ENCODE assay signal across 8 cellular contexts in genomic region chr14:75293920-75294648, GRCh38. TPM values are rescaled to one million over a fixed set of nuclear protein-coding genes. Genes with fewer than 3 reads are reported as not detected.
DNase-seq lines count a peak whose midpoint lies in the region; ATAC-seq and TF ChIP-seq lines count a peak whose summit lies in the region.

No MANE protein-coding gene starts in this region.

- H3K4me1 ChIP-seq in CD8-positive, alpha-beta T cell (ENCODE audit: insufficient read depth, low read length): peaks cover 23% of the 10 kb centered on the region
- H3K4me1 ChIP-seq in ectodermal cell (ENCODE audit: control insufficient read depth, insufficient read depth, low read length): peaks cover 7% of the 10 kb centered on the region

- intact Hi-C loops in CD8-positive, alpha-beta T cell (cut with DNase I, micrococcal nuclease): loop anchor here (1.0 to 2.0 kb wide), 5 partner anchors 16 to 291 kb away; partner anchors contain the start of genes FOS (in 2 of the 2), EIF2B2 (in 1 of the 2) and TMED10 (in 1 of the 2)

- no peaks in the 10 kb centered on the region for H3K27me3 Mint-ChIP-seq in CD8-positive, alpha-beta T cell (ENCODE audit: low read depth)

- no peaks in the 10 kb centered on the region for H3K36me3 ChIP-seq in CD8-positive, alpha-beta T cell (ENCODE audit: insufficient read depth, low read length)
- H3K36me3 ChIP-seq in ectodermal cell (ENCODE audit: control insufficient read depth, insufficient read depth, low read length): no peaks in the 10 kb centered on the region

- WGBS in ectodermal cell, 2 experiments: 0 to 1% methylated on average over 59 of the region's 59 CpGs

- H3K4me3 ChIP-seq in CD8-positive, alpha-beta T cell (ENCODE audit: low read depth, low read length): peak overlapping the region; percentile 31
- H3K4me3 ChIP-seq in ectodermal cell (ENCODE audit: insufficient read depth, low read depth, low read length): peak overlapping the region; percentile 61

- POLR2A ChIA-PET in CD8-positive, alpha-beta T cell (lab: Charles Lee): interaction anchor here (0.5 to 2.3 kb wide), 9 partner anchors 13 to 167 kb away, joined by 3 to 9 read pairs (median 7); partner anchors contain the start of gene NEK9

- no peaks in the 10 kb centered on the region for H3K9me3 Mint-ChIP-seq in CD8-positive, alpha-beta T cell

- H3K36me3 Mint-ChIP-seq in CD8-positive, alpha-beta T cell: no peaks in the 10 kb centered on the region

- CTCF ChIA-PET in CD8-positive, alpha-beta T cell (lab: Charles Lee): interaction anchor here (1.0 to 19.7 kb wide), 9 partner anchors 11 to 361 kb away, joined by 3 to 473 read pairs (median 15); partner anchors contain the start of gene NEK9

- ATAC-seq in CD8-positive, alpha-beta T cell: peak; percentile 87
- ATAC-seq in GM21360 (IDR thresholded peaks at IDR 0.05; ENCODE audit: unreplicated experiment): peak; percentile 92

- peak overlapping the region; percentile 95 for H3K27ac ChIP-seq in CD8-positive, alpha-beta T cell (ENCODE audit: low read depth, low read length)
- H3K27ac ChIP-seq in ectodermal cell (ENCODE audit: insufficient read depth, low read depth, low read length, poor library complexity, severe bottlenecking): peak overlapping the region; percentile 100

- no peak for TF ChIP-seq CTCF in CD8-positive, alpha-beta T cell (IDR thresholded peaks at IDR 0.05)

- H3K9me3 ChIP-seq in CD8-positive, alpha-beta T cell (ENCODE audit: low read length): no peaks in the 10 kb centered on the region
- no peaks in the 10 kb centered on the region for H3K9me3 ChIP-seq in ectodermal cell (ENCODE audit: control insufficient read depth, low read length)

- H3K4me3 Mint-ChIP-seq in CD8-positive, alpha-beta T cell: peak overlapping the region; percentile 88

- H3K27me3 ChIP-seq in CD8-positive, alpha-beta T cell (ENCODE audit: insufficient read depth, low read length): no peaks in the 10 kb centered on the region
- no peaks in the 10 kb centered on the region for H3K27me3 ChIP-seq in ectodermal cell (ENCODE audit: control insufficient read depth, insufficient read depth, low read length, poor library complexity, severe bottlenecking)

- peak; percentile 90 to 97 (median 93) for DNase-seq in CD8-positive, alpha-beta T cell
- DNase-seq in HS-5 (ENCODE audit: low read depth) (peak; percentile 72), NK-92 (lab: John Stamatoyannopoulos, UW; ENCODE audit: unreplicated experiment) (peak; percentile 55), lung microvascular endothelial cell (ENCODE audit: low read depth in 2 of 2) (peak; percentile 97 to 99)
- DNase-seq in activated CD8-positive, alpha-beta memory T cell treated with anti-CD3 and anti-CD28 coated beads for 1 hour (ENCODE audit: extremely low read depth in 1 of 2, low read depth in 1 of 2): peak; percentile 81 to 95
- DNase-seq in stimulated activated CD4-positive, alpha-beta T cell treated with anti-CD3 and anti-CD28 coated beads, TNF-alpha, amount 100 ng/mL, for 4 hours (ENCODE audit: low read depth in 3 of 3): peak; percentile 87 to 91 (median 89)

- peak overlapping the region; percentile 93 for H3K27ac Mint-ChIP-seq in CD8-positive, alpha-beta T cell

- peaks cover 23% of the 10 kb centered on the region for H3K4me1 Mint-ChIP-seq in CD8-positive, alpha-beta T cell (ENCODE audit: low read depth)

RNA-seq across cellular contexts. Expression of gene FOS, which starts 15.5 kb away (rescaled TPM):
- total RNA-seq in CD8-positive, alpha-beta T cell: 1,000 to 10,000 TPM; 1,826 to 1,941 TPM
- 82.6 TPM for polyA plus RNA-seq in ectodermal cell (2013, experiment 1 of 4)
- 58.4 TPM for polyA plus RNA-seq in ectodermal cell (2013, experiment 2 of 4)
- polyA plus RNA-seq in ectodermal cell (2013, experiment 3 of 4): 34.2 TPM
- polyA plus RNA-seq in ectodermal cell (2013, experiment 4 of 4): 32.0 TPM
- 7.8 and 278 TPM in 2 replicates for total RNA-seq in lung microvascular endothelial cell

Comparison
In these comparisons a context has a peak if more than half of its experiments do, and no peak if none do; other contexts are left out.
1. Peak in every context shown above with its lines: DNase-seq, ATAC-seq, H3K4me3 ChIP-seq and H3K27ac ChIP-seq.